ENCODE assay signal across 8 cellular contexts in the genomic region with DNA sequence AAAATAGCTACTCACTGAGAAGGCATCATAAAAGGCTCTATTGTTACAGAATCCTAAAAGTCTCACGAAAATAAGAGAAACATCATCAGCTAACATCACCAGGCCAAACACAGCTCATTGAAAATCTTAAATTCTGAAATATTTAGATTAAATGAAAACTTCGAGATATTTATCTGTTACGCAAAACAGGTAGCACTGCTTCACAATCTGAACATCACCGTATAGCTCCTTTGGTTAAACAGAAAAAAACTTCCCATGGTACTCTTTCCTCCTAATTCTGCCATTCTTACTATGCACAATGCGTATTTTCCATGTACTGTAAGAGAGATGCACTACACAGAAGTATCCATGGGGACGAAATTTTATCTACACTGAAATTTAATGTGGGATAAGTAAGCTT. TPM values are rescaled to one million over a fixed set of nuclear protein-coding genes. Genes with fewer than 3 reads are reported as not detected.
DNase-seq lines count a peak whose midpoint lies in the region; ATAC-seq and TF ChIP-seq lines count a peak whose summit lies in the region.

No MANE protein-coding gene starts in this region.

- ATAC-seq in psoas muscle = no peak
- ATAC-seq in HG03378 (IDR thresholded peaks at IDR 0.05; ENCODE audit: unreplicated experiment) = no peak
- no peak for ATAC-seq in GM19035 (IDR thresholded peaks at IDR 0.05; ENCODE audit: unreplicated experiment)

- peaks cover 40% of the 10 kb centered on the region for H3K36me3 ChIP-seq in OCI-LY7 (ENCODE audit: insufficient read depth, low read length)
- peaks cover 0 to 7% of the 10 kb centered on the region in 2 donors for H3K36me3 ChIP-seq in psoas muscle (ENCODE audit: insufficient read depth in 1 of 2, low read depth in 1 of 2)
- H3K36me3 ChIP-seq in tibial nerve = peaks cover 0 to 8% (median 0%) of the 10 kb centered on the region in 3 donors

- CTCF ChIA-PET in OCI-LY7 (lab: Charles Lee; ENCODE audit: unreplicated experiment) = interaction anchor here (0.8 to 1.3 kb wide), 2 partner anchors 18 to 44 kb away, joined by 3 to 5 read pairs; no protein-coding TSS in a partner anchor

- peak overlapping the region; percentile 76 for H3K4me2 ChIP-seq in OCI-LY7 (ENCODE audit: low read length)

- peak overlapping the region; percentile 38; the same call in 1 of the 2 replicates for H2AFZ ChIP-seq in OCI-LY7 (ENCODE audit: low read length)

- no peaks in the 10 kb centered on the region for H3K27me3 Mint-ChIP-seq in endothelial cell (ENCODE audit: unreplicated experiment)

- no peaks in the 10 kb centered on the region for H4K20me1 ChIP-seq in OCI-LY7 (ENCODE audit: insufficient read depth, low read length)

- BruUV-seq in OCI-LY7 (replicated peaks; lab: Mats Ljungman, UMichigan) = TSS peak; percentile 96

- H3K4me1 Mint-ChIP-seq in endothelial cell (ENCODE audit: unreplicated experiment) = peaks cover 14% of the 10 kb centered on the region

- H3K79me2 ChIP-seq in OCI-LY7 (ENCODE audit: insufficient read depth, low read depth, low read length) = peaks cover 66% of the 10 kb centered on the region

- no peak for TF ChIP-seq POLR2A in tibial nerve (IDR thresholded peaks at IDR 0.05)

- TF ChIP-seq CTCF in OCI-LY7 (conservative IDR thresholded peaks at IDR 0.05; ENCODE audit: low read length) (no peak), endothelial cell (IDR thresholded peaks at IDR 0.05; ENCODE audit: unreplicated experiment) (no peak), psoas muscle (IDR thresholded peaks at IDR 0.05) (no peak), tibial nerve (IDR thresholded peaks at IDR 0.05) (no peak)

- no peak overlapping the region for H3K27ac Mint-ChIP-seq in endothelial cell (ENCODE audit: unreplicated experiment)

- H3K9me3 ChIP-seq in OCI-LY7 (ENCODE audit: low read length) = peaks cover 4% of the 10 kb centered on the region; the same call in 1 of the 2 replicates
- no peaks in the 10 kb centered on the region for H3K9me3 ChIP-seq in psoas muscle
- H3K9me3 ChIP-seq in tibial nerve = no peaks in the 10 kb centered on the region

- no peaks in the 10 kb centered on the region for H3K9me3 Mint-ChIP-seq in endothelial cell (ENCODE audit: unreplicated experiment)

- TF ChIP-seq EP300 in tibial nerve (IDR thresholded peaks at IDR 0.05) = no peak

- H3K9me2 ChIP-seq in OCI-LY7 (ENCODE audit: insufficient read depth, low read length) = no peaks in the 10 kb centered on the region

- intact Hi-C loops in OCI-LY7 (cut with micrococcal nuclease; ENCODE audit: unreplicated experiment) (loop anchor here (1.0 to 10.0 kb wide), 6 partner anchors 84 to 779 kb away; partner anchors contain the start of genes PPP2R5E, SYNE2, WDR89 and ZBTB1), psoas muscle (cut with DNase I) (loop anchor here in 1 of 2 donors (5.0 kb wide), 1 partner anchor 83 kb away; the partner anchor contains the start of gene WDR89)

- POLR2A ChIA-PET in OCI-LY7 (lab: Charles Lee) = interaction anchor here (0.5 to 3.8 kb wide), 41 partner anchors 9 to 714 kb away, joined by 3 to 65 read pairs (median 4); partner anchors contain the start of genes PPP2R5E and WDR89

- H3K36me3 Mint-ChIP-seq in endothelial cell (ENCODE audit: low read depth, unreplicated experiment) = peaks cover 12% of the 10 kb centered on the region

- H3K4me3 Mint-ChIP-seq in endothelial cell (ENCODE audit: unreplicated experiment) = peak overlapping the region; percentile 100

- H3K27ac ChIP-seq in OCI-LY7 (ENCODE audit: low read depth, low read length, poor library complexity, severe bottlenecking) (peak overlapping the region; percentile 91), psoas muscle (no peak overlapping the region), tibial nerve (peak overlapping the region in 1 of 4 donors; percentile 93)

- H3K27me3 ChIP-seq in psoas muscle (ENCODE audit: insufficient read depth in 3 of 3, low read length in 2 of 3) (no peaks in the 10 kb centered on the region), tibial nerve (no peaks in the 10 kb centered on the region)

- H3K4me1 ChIP-seq in OCI-LY7 (ENCODE audit: insufficient read depth, low read length, poor library complexity, severe bottlenecking) = peaks cover 28% of the 10 kb centered on the region
- peaks cover 18% of the 10 kb centered on the region for H3K4me1 ChIP-seq in psoas muscle
- peaks cover 0 to 31% (median 9%) of the 10 kb centered on the region in 4 donors for H3K4me1 ChIP-seq in tibial nerve

- DNase-seq in OCI-LY7 (ENCODE audit: low spot score) (peak; percentile 45), endothelial cell (ENCODE audit: low spot score) (no peak), psoas muscle (no peak), tibial nerve (ENCODE audit: low spot score in 2 of 2) (no peak)
- no peak for DNase-seq in stimulated activated CD4-positive, alpha-beta T cell treated with anti-CD3 and anti-CD28 coated beads, Interleukin-4, amount 100 ng/mL, for 24 hours

- peak overlapping the region; percentile 87; the same call in 1 of the 2 replicates for H3K4me3 ChIP-seq in GM08714 (ENCODE audit: low read length)
- peak overlapping the region; percentile 100 for H3K4me3 ChIP-seq in OCI-LY7 (ENCODE audit: low read depth, low read length, poor library complexity, severe bottlenecking)
- H3K4me3 ChIP-seq in psoas muscle = peak overlapping the region; percentile 99
- peak overlapping the region in 2 of 4 donors; percentile 91 to 99 for H3K4me3 ChIP-seq in tibial nerve

- WGBS in psoas muscle, 3 donors = 77 to 82% (median 81%) methylated on average over 6 of the region's 6 CpGs
- WGBS in tibial nerve, 2 donors = 55 to 59% methylated on average over 6 of the region's 6 CpGs

RNA-seq across cellular contexts. Expression of gene SGPP1, which starts 2.1 kb away (rescaled TPM):
- 19.4 and 21.0 TPM in 2 replicates for total RNA-seq in OCI-LY7 (2014; rRNA removed; shearing (Covaris generic))
- total RNA-seq in OCI-LY7 (2022) = 35.4 and 45.4 TPM in 2 replicates
- total RNA-seq in endothelial cell (ENCODE audit: unreplicated experiment) = 7.9 TPM
- total RNA-seq in psoas muscle = 1 to 10 TPM; 4.7 to 7.6 (median 4.9) TPM
- polyA plus RNA-seq in psoas muscle = 1 to 10 TPM; 3.1 to 3.7 (median 3.3) TPM
- 10 to 100 TPM; 31.2 to 43.5 (median 35.3) TPM for total RNA-seq in tibial nerve
